9 cellular contexts compared by ENCODE assay signal in genomic region chr1:206714331-206715058, GRCh38. TPM values are rescaled to one million over a fixed set of nuclear protein-coding genes. Genes with fewer than 3 reads are reported as not detected.
A peak's percentile ranks its signal among the peaks of the same experiment; 100 is the strongest.
DNase-seq lines count a peak whose midpoint lies in the region; ATAC-seq and TF ChIP-seq lines count a peak whose summit lies in the region.
"Had no signal": no experiment of that assay in that cellular context is flagged by ENCODE, and none has a peak within 500 bp of the region (broad histone marks: within the 10 kb centered on the region; RNA-seq: fewer than 3 reads in every experiment).

No MANE protein-coding gene starts in this region.

- H3K4me1 Mint-ChIP-seq in activated CD4-positive, alpha-beta T cell treated with anti-CD3 and anti-CD28 coated beads for 36 hours = peaks cover 80% of the 10 kb centered on the region
- H3K4me1 Mint-ChIP-seq in activated T-cell treated with anti-CD3 and anti-CD28 coated beads, Interleukin-2, amount 50 U/mL, for 72 hours (ENCODE audit: low read depth) = peaks cover 78% of the 10 kb centered on the region
- peaks cover 91 to 94% of the 10 kb centered on the region in 2 donors for H3K4me1 Mint-ChIP-seq in immature natural killer cell

- no peak for DNase-seq in activated CD4-positive, alpha-beta T cell treated with anti-CD3 and anti-CD28 coated beads for 36 hours
- DNase-seq in activated CD4-positive, alpha-beta T cell treated with anti-CD3 and anti-CD28 coated beads, Interleukin-2, amount 50 U/mL, for 1 hour = no peak
- DNase-seq in activated T-cell treated with anti-CD3 and anti-CD28 coated beads, Interleukin-2, amount 50 U/mL, for 72 hours = no peak
- DNase-seq in immature natural killer cell (peak; percentile 63 to 68 (median 65)), tibial artery (no peak), NAMALWA (ENCODE audit: low spot score) (no peak), epidermal melanocyte (ENCODE audit: insufficient read length, low spot score) (no peak)
- DNase-seq: midbrain had no signal

- H3K9me3 ChIP-seq in tibial artery = no peaks in the 10 kb centered on the region

- no peak for TF ChIP-seq CTCF in tibial artery (IDR thresholded peaks at IDR 0.05)

- H3K4me1 ChIP-seq in tibial artery = peaks cover 0 to 77% (median 49%) of the 10 kb centered on the region in 4 donors

- H3K27me3 Mint-ChIP-seq in activated CD4-positive, alpha-beta T cell treated with anti-CD3 and anti-CD28 coated beads for 36 hours = no peaks in the 10 kb centered on the region
- H3K27me3 Mint-ChIP-seq in activated T-cell treated with anti-CD3 and anti-CD28 coated beads, Interleukin-2, amount 50 U/mL, for 72 hours (ENCODE audit: low read depth) = no peaks in the 10 kb centered on the region
- peaks cover 16 to 18% (median 18%) of the 10 kb centered on the region in 3 donors for H3K27me3 Mint-ChIP-seq in immature natural killer cell (ENCODE audit: low read depth in 3 of 3)

- no peaks in the 10 kb centered on the region for H3K9me3 Mint-ChIP-seq in activated CD4-positive, alpha-beta T cell treated with anti-CD3 and anti-CD28 coated beads for 36 hours (ENCODE audit: low read depth)
- H3K9me3 Mint-ChIP-seq in activated T-cell treated with anti-CD3 and anti-CD28 coated beads, Interleukin-2, amount 50 U/mL, for 72 hours = no peaks in the 10 kb centered on the region
- H3K9me3 Mint-ChIP-seq in immature natural killer cell = no peaks in the 10 kb centered on the region

- H3K36me3 Mint-ChIP-seq in activated CD4-positive, alpha-beta T cell treated with anti-CD3 and anti-CD28 coated beads for 36 hours (ENCODE audit: low read depth) = no peaks in the 10 kb centered on the region
- H3K36me3 Mint-ChIP-seq in activated T-cell treated with anti-CD3 and anti-CD28 coated beads, Interleukin-2, amount 50 U/mL, for 72 hours (ENCODE audit: insufficient read depth in 2 of 2) = no peaks in the 10 kb centered on the region
- H3K36me3 Mint-ChIP-seq in immature natural killer cell = no peaks in the 10 kb centered on the region

- CTCF ChIA-PET in activated CD4-positive, alpha-beta T cell treated with anti-CD3 and anti-CD28 coated beads for 36 hours (lab: Charles Lee) = interaction anchor here (0.6 to 15.5 kb wide), 17 partner anchors 9 to 198 kb away, joined by 3 to 175 read pairs (median 3); partner anchors contain the start of genes DYRK3 and IL20

- POLR2A ChIA-PET in activated CD4-positive, alpha-beta T cell treated with anti-CD3 and anti-CD28 coated beads for 36 hours (lab: Charles Lee) = interaction anchor here (0.6 to 1.3 kb wide), 3 partner anchors 23 to 90 kb away, joined by 3 to 6 read pairs (median 4); no protein-coding TSS in a partner anchor

- H3K36me3 ChIP-seq in tibial artery = no peaks in the 10 kb centered on the region

- H3K27me3 ChIP-seq in tibial artery = no peaks in the 10 kb centered on the region

- H3K27ac Mint-ChIP-seq in activated CD4-positive, alpha-beta T cell treated with anti-CD3 and anti-CD28 coated beads for 36 hours = peak overlapping the region; percentile 51
- H3K27ac Mint-ChIP-seq in activated T-cell treated with anti-CD3 and anti-CD28 coated beads, Interleukin-2, amount 50 U/mL, for 72 hours = peak overlapping the region; percentile 71
- peak overlapping the region; percentile 85 to 98 (median 96) for H3K27ac Mint-ChIP-seq in immature natural killer cell

- no peak overlapping the region for H3K4me3 ChIP-seq in tibial artery

- peak overlapping the region; percentile 28 to 40 for H3K27ac ChIP-seq in tibial artery

- H3K4me3 Mint-ChIP-seq in activated CD4-positive, alpha-beta T cell treated with anti-CD3 and anti-CD28 coated beads for 36 hours = no peak overlapping the region
- H3K4me3 Mint-ChIP-seq in activated T-cell treated with anti-CD3 and anti-CD28 coated beads, Interleukin-2, amount 50 U/mL, for 72 hours = peak overlapping the region in 1 of 2 donors; percentile 50
- H3K4me3 Mint-ChIP-seq in immature natural killer cell = peak overlapping the region; percentile 64 to 88 (median 72)

- peak; percentile 20 for ATAC-seq in activated CD4-positive, alpha-beta T cell treated with anti-CD3 and anti-CD28 coated beads for 36 hours
- ATAC-seq in activated T-cell treated with anti-CD3 and anti-CD28 coated beads, Interleukin-2, amount 50 U/mL, for 72 hours (replicated peaks in 1 of 2) = no peak
- ATAC-seq in GM21360 (IDR thresholded peaks at IDR 0.05; ENCODE audit: unreplicated experiment) = no peak

- intact Hi-C loops in activated CD4-positive, alpha-beta T cell treated with anti-CD3 and anti-CD28 coated beads for 36 hours (cut with DNase I, micrococcal nuclease) = no loop called here
- intact Hi-C loops in tibial artery (cut with DNase I; ENCODE audit: low total_unique reads) = no loop called here

RNA-seq across cellular contexts. Expression of gene MAPKAPK2, which starts 29.8 kb away (rescaled TPM):
- total RNA-seq in activated CD4-positive, alpha-beta T cell treated with anti-CD3 and anti-CD28 coated beads for 36 hours = 10 to 100 TPM; 62.8 to 64.7 TPM
- 100 to 1,000 TPM; 101 to 102 TPM for total RNA-seq in activated T-cell treated with anti-CD3 and anti-CD28 coated beads, Interleukin-2, amount 50 U/mL, for 72 hours
- polyA plus RNA-seq in immature natural killer cell = 1 to 10 TPM; 3.5 to 7.2 (median 4.1) TPM

RNA-seq across cellular contexts. Expression of gene IL19, which starts 56.1 kb away (rescaled TPM):
- not detected for total RNA-seq in activated CD4-positive, alpha-beta T cell treated with anti-CD3 and anti-CD28 coated beads for 36 hours
- not detected for total RNA-seq in activated T-cell treated with anti-CD3 and anti-CD28 coated beads, Interleukin-2, amount 50 U/mL, for 72 hours
- not detected for polyA plus RNA-seq in immature natural killer cell

RNA-seq across cellular contexts. Expression of gene IL10, which starts 57.8 kb away (rescaled TPM):
- 1 to 10 TPM; 1.3 to 1.6 TPM for total RNA-seq in activated CD4-positive, alpha-beta T cell treated with anti-CD3 and anti-CD28 coated beads for 36 hours
- 1 to 10 TPM in 1 of 2 donors, under 1 TPM in 1; 0.77 to 2.3 TPM for total RNA-seq in activated T-cell treated with anti-CD3 and anti-CD28 coated beads, Interleukin-2, amount 50 U/mL, for 72 hours
- under 1 TPM in 1 of 3 donors, not detected in 2; 0.43 TPM for polyA plus RNA-seq in immature natural killer cell

Comparison
In these comparisons a context has a peak if more than half of its experiments do, and no peak if none do; other contexts are left out.
1. DNase-seq: peak in immature natural killer cell (3 of 3); none in activated CD4-positive, alpha-beta T cell treated with anti-CD3 and anti-CD28 coated beads for 36 hours (single experiment), activated CD4-positive, alpha-beta T cell treated with anti-CD3 and anti-CD28 coated beads, Interleukin-2, amount 50 U/mL, for 1 hour (single experiment), activated T-cell treated with anti-CD3 and anti-CD28 coated beads, Interleukin-2, amount 50 U/mL, for 72 hours (0 of 2), tibial artery (0 of 2), NAMALWA (single experiment) and epidermal melanocyte (single experiment).
2. Peak in every context shown above with its lines, with median percentiles within 50 percentile points of each other: H3K27ac Mint-ChIP-seq.